In genomic region chr5:174706997-174707548, GRCh38 we compare ENCODE assay signal across 18 cellular contexts. TPM values are rescaled to one million over a fixed set of nuclear protein-coding genes. Genes with fewer than 3 reads are reported as not detected.
"Had no signal": no experiment of that assay in that cellular context is flagged by ENCODE, and none has a peak within 500 bp of the region (broad histone marks: within the 10 kb centered on the region; RNA-seq: fewer than 3 reads in every experiment).

No MANE protein-coding gene starts in this region.

- H3K4me1 ChIP-seq: breast epithelium, heart right ventricle, tibial nerve had no signal

- H3K4me3 Mint-ChIP-seq: activated CD4-positive, alpha-beta T cell treated with anti-CD3 and anti-CD28 coated beads, Interleukin-2, amount 10 ng/mL, durations not matched to agents 7 days and 5 days; activated CD8-positive, alpha-beta T cell treated with anti-CD3 and anti-CD28 coated beads, Interleukin-2, amount 10 ng/mL, durations not matched to agents 7 days and 5 days; activated naive CD4-positive, alpha-beta T cell treated with anti-CD3 and anti-CD28 coated beads for 36 hours; activated naive CD8-positive, alpha-beta T cell treated with anti-CD3 and anti-CD28 coated beads, Interleukin-2, amount 50 U/mL, for 24 hours; activated T-cell treated with anti-CD3 and anti-CD28 coated beads, Interleukin-2, amount 50 U/mL, for 4 hours; nephron; stimulated activated naive CD8-positive, alpha-beta T cell treated with anti-CD3 and anti-CD28 coated beads, Interleukin-15, Interleukin-2, amounts not matched to agents 100 ng/mL and 50 ng/mL, for 24 hours had no signal

- H3K9me3 Mint-ChIP-seq: activated CD4-positive, alpha-beta T cell treated with anti-CD3 and anti-CD28 coated beads, Interleukin-2, amount 10 ng/mL, durations not matched to agents 7 days and 5 days; activated naive CD4-positive, alpha-beta T cell treated with anti-CD3 and anti-CD28 coated beads for 36 hours; activated naive CD8-positive, alpha-beta T cell treated with anti-CD3 and anti-CD28 coated beads, Interleukin-2, amount 50 U/mL, for 24 hours; activated T-cell treated with anti-CD3 and anti-CD28 coated beads, Interleukin-2, amount 50 U/mL, for 4 hours; nephron; stimulated activated naive CD8-positive, alpha-beta T cell treated with anti-CD3 and anti-CD28 coated beads, Interleukin-15, Interleukin-2, amounts not matched to agents 100 ng/mL and 50 ng/mL, for 24 hours had no signal

- H3K4me3 ChIP-seq: breast epithelium, heart right ventricle, tibial nerve had no signal

- H3K4me1 Mint-ChIP-seq: activated CD4-positive, alpha-beta T cell treated with anti-CD3 and anti-CD28 coated beads, Interleukin-2, amount 10 ng/mL, durations not matched to agents 7 days and 5 days; activated naive CD8-positive, alpha-beta T cell treated with anti-CD3 and anti-CD28 coated beads, Interleukin-2, amount 50 U/mL, for 24 hours had no signal

- H3K27ac Mint-ChIP-seq: activated CD4-positive, alpha-beta T cell treated with anti-CD3 and anti-CD28 coated beads, Interleukin-2, amount 10 ng/mL, durations not matched to agents 7 days and 5 days; activated CD8-positive, alpha-beta T cell treated with anti-CD3 and anti-CD28 coated beads, Interleukin-2, amount 10 ng/mL, durations not matched to agents 7 days and 5 days; activated naive CD4-positive, alpha-beta T cell treated with anti-CD3 and anti-CD28 coated beads for 36 hours; activated naive CD8-positive, alpha-beta T cell treated with anti-CD3 and anti-CD28 coated beads, Interleukin-2, amount 50 U/mL, for 24 hours; stimulated activated naive CD8-positive, alpha-beta T cell treated with anti-CD3 and anti-CD28 coated beads, Interleukin-15, Interleukin-2, amounts not matched to agents 100 ng/mL and 50 ng/mL, for 24 hours had no signal

- H3K27ac ChIP-seq: breast epithelium, heart right ventricle, tibial nerve had no signal

- DNase-seq: activated CD4-positive, alpha-beta T cell treated with anti-CD3 and anti-CD28 coated beads, Interleukin-2, amount 10 ng/mL, durations not matched to agents 7 days and 5 days; activated CD8-positive, alpha-beta T cell treated with anti-CD3 and anti-CD28 coated beads, Interleukin-2, amount 10 ng/mL, durations not matched to agents 7 days and 5 days; activated naive CD4-positive, alpha-beta T cell treated with anti-CD3 and anti-CD28 coated beads for 36 hours; activated naive CD8-positive, alpha-beta T cell treated with anti-CD3 and anti-CD28 coated beads, Interleukin-2, amount 50 U/mL, for 24 hours; activated T-cell treated with anti-CD3 and anti-CD28 coated beads, Interleukin-2, amount 50 U/mL, for 4 hours; aorta; cerebellar nuclear complex; effector CD4-positive, alpha-beta T cell; heart right ventricle; mesendoderm; occipital lobe; stimulated activated CD4-positive, alpha-beta T cell treated with anti-CD3 and anti-CD28 coated beads, Interleukin-2, amount 100 ng/mL, for 48 hours; T1000 had no signal

- H3K9me3 ChIP-seq: breast epithelium, heart right ventricle, tibial nerve had no signal

- H3K36me3 ChIP-seq: breast epithelium, heart right ventricle, tibial nerve had no signal

RNA-seq across cellular contexts. Expression of gene MSX2, which starts 17.3 kb away (rescaled TPM):
- total RNA-seq: activated CD8-positive, alpha-beta T cell treated with anti-CD3 and anti-CD28 coated beads, Interleukin-2, amount 10 ng/mL, durations not matched to agents 7 days and 5 days; activated naive CD4-positive, alpha-beta T cell treated with anti-CD3 and anti-CD28 coated beads for 36 hours; occipital lobe; T-helper 1 cell treated with Interleukin-12 subunit alpha and Interleukin-12 subunit beta and Interleukin-4 antibody, amounts not matched to agents 30 ng/mL and 1 ng/mL, for 36 hours had no signal
